ENCODE assay signal across 12 cellular contexts in genomic region chr7:143415209-143415608, GRCh38. TPM values are rescaled to one million over a fixed set of nuclear protein-coding genes. Genes with fewer than 3 reads are reported as not detected.
DNase-seq lines count a peak whose midpoint lies in the region; ATAC-seq, FAIRE-seq and TF ChIP-seq lines count a peak whose summit lies in the region.
"Not testable (repeated sequence)": the region's sequence is repeated elsewhere in the genome, so short reads cannot be mapped to it uniquely, and the experiment has no call there.
"Had no signal": no experiment of that assay in that cellular context is flagged by ENCODE, and none has a peak within 500 bp of the region (broad histone marks: within the 10 kb centered on the region; RNA-seq: fewer than 3 reads in every experiment).

No MANE protein-coding gene starts in this region.

- H4K91ac ChIP-seq in H1 (replicated peaks; ENCODE audit: insufficient read length, low read length) = not testable (repeated sequence)

- not testable (repeated sequence) for DNase-seq in A549 (ENCODE audit: low read depth in 1 of 2, low spot score in 1 of 2); GM23338 (ENCODE audit: low spot score); WTC11 (ENCODE audit: low spot score); H1 (ENCODE audit: low read depth in 1 of 2, low spot score in 2 of 2); mesothelial cell of epicardium (ENCODE audit: low spot score in 2 of 2, unreplicated experiment in 2 of 2)
- DNase-seq in NCI-H2171 treated with DMSO at 0.1 percent for 48 hours (lab: John Stamatoyannopoulos, UW) = peak; percentile 46
- DNase-seq in fibroblast of gingiva (ENCODE audit: low read depth) = peak; percentile 31

- FAIRE-seq in A549 (lab: Jason Lieb, UNC); H1 (lab: Jason Lieb, UNC): not testable (repeated sequence)

- peak overlapping the region; percentile 19; the same call in 1 of the 3 replicates for H3K4me2 ChIP-seq in A549
- H3K4me2 ChIP-seq in GM23338; H1 (ENCODE audit: insufficient read depth in 1 of 2, low read depth in 2 of 2, low read length in 2 of 2): not testable (repeated sequence)

- H3K27me3 Mint-ChIP-seq in GM23338 (ENCODE audit: insufficient read depth, low read depth, poor library complexity) = peaks cover 18% of the 10 kb centered on the region
- H3K27me3 Mint-ChIP-seq in WTC11 (ENCODE audit: low read depth); mesothelial cell of epicardium (ENCODE audit: low read depth): not testable (repeated sequence)

- H2BK20ac ChIP-seq in H1 (ENCODE audit: low read length) = not testable (repeated sequence)

- H4K20me1 ChIP-seq in GM23338 (replicated peaks; ENCODE audit: insufficient read depth); H1 (replicated peaks in 1 of 2; ENCODE audit: control insufficient read depth in 1 of 2, insufficient read depth in 2 of 2, low read length in 2 of 2): not testable (repeated sequence)

- not testable (repeated sequence) for H4K5ac ChIP-seq in H1 (ENCODE audit: insufficient read length, low read depth, low read length)

- ATAC-seq in A549, GM23338, WTC11: not testable (repeated sequence)

- not testable (repeated sequence) for H3K79me1 ChIP-seq in H1 (ENCODE audit: low read depth, low read length)

- H3K23ac ChIP-seq in H1 (ENCODE audit: insufficient read length) = not testable (repeated sequence)

- H2BK15ac ChIP-seq in H1 (ENCODE audit: low read length) = not testable (repeated sequence)

- H3K56ac ChIP-seq in H1 (replicated peaks; ENCODE audit: insufficient read length, low read depth, low read length) = not testable (repeated sequence)

- POLR2A ChIA-PET in A549 (lab: Yijun Ruan, JAX) (interaction anchor here (0.6 to 0.8 kb wide), 3 partner anchors 9 to 35 kb away, joined by 3 read pairs; no protein-coding TSS in a partner anchor), WTC11 (lab: Charles Lee) (interaction anchor here (0.7 to 1.0 kb wide), 2 partner anchors 23 to 25 kb away, joined by 4 to 5 read pairs; no protein-coding TSS in a partner anchor), H1 (lab: Charles Lee; ENCODE audit: partially characterized antibody) (interaction anchor here (0.9 to 1.9 kb wide), 3 partner anchors 9 to 27 kb away, joined by 5 to 7 read pairs (median 6); no protein-coding TSS in a partner anchor)

- not testable (repeated sequence) for TF ChIP-seq RAD21 in A549 (conservative IDR thresholded peaks at IDR 0.05 in 1 of 2, IDR thresholded peaks at IDR 0.05 in 1 of 2); H1 (IDR thresholded peaks at IDR 0.05 in 1 of 2, conservative IDR thresholded peaks at IDR 0.05 in 1 of 2; ENCODE audit: low read depth in 2 of 2, low read length in 2 of 2)

- peak overlapping the region; percentile 69 for H2BK120ac ChIP-seq in H1 (replicated peaks; ENCODE audit: low read depth, low read length)

- WGBS in A549 (ENCODE audit: missing lambda C conversion rate) = 66% methylated on average over 7 of the region's 7 CpGs
- 84% methylated on average over 7 of the region's 7 CpGs; no CpG with 5 or more reads in 1 of the 2 experiments for WGBS in H1 (ENCODE audit: extremely low coverage in 1 of 2, insufficient coverage in 1 of 2, insufficient read length in 1 of 2, insufficient replicate concordance in 2 of 2, low coverage in 1 of 2, low lambda C conversion rate in 2 of 2, missing lambda C conversion rate in 1 of 2), 2 experiments

- TF ChIP-seq POLR2A in A549 (IDR thresholded peaks at IDR 0.05; ENCODE audit: low read length); H1 (IDR thresholded peaks at IDR 0.05; ENCODE audit: control extremely low read depth in 1 of 2, low read depth in 2 of 2, low read length in 2 of 2): not testable (repeated sequence)

- not testable (repeated sequence) for H2BK12ac ChIP-seq in H1 (ENCODE audit: low read depth, low read length)

- not testable (repeated sequence) for H2AK5ac ChIP-seq in H1 (ENCODE audit: low read depth, low read length)

- H3K9me3 Mint-ChIP-seq in GM23338, WTC11, mesothelial cell of epicardium: not testable (repeated sequence)

- not testable (repeated sequence) for H3K9me2 ChIP-seq in GM23338 (ENCODE audit: insufficient read depth)

- TF ChIP-seq EP300 in A549 (IDR thresholded peaks at IDR 0.05); H1 (IDR thresholded peaks at IDR 0.05; ENCODE audit: borderline replicate concordance in 1 of 2, low read depth in 2 of 2, low read length in 2 of 2): not testable (repeated sequence)

- not testable (repeated sequence) for H3K27ac ChIP-seq in A549; H1 (ENCODE audit: low read depth, low read length)
- H3K27ac ChIP-seq in GM23338 (ENCODE audit: low read depth) = 0 out of 2 replicates have a peak overlapping the region, but pooled peaks have one; percentile 57

- H3K27me3 ChIP-seq in GM23338 (ENCODE audit: insufficient read depth); H1 (replicated peaks in 1 of 4; ENCODE audit: control insufficient read depth in 3 of 4, extremely low read depth in 1 of 4, insufficient read depth in 3 of 4, low read length in 3 of 4): not testable (repeated sequence)

- H3K23me2 ChIP-seq in H1 (ENCODE audit: low read depth, low read length) = not testable (repeated sequence)

- not testable (repeated sequence) for H3F3A ChIP-seq in GM23338 (replicated peaks; ENCODE audit: low read depth)

- not testable (repeated sequence) for H3K4ac ChIP-seq in H1 (replicated peaks; ENCODE audit: insufficient read length, low read depth, low read length)

- H3K9me3 ChIP-seq in A549; H1 (ENCODE audit: insufficient read depth in 2 of 2, low read depth in 1 of 2, low read length in 1 of 2): not testable (repeated sequence)

- H3K4me1 ChIP-seq in A549 = not testable (repeated sequence)
- H3K4me1 ChIP-seq in GM23338 (ENCODE audit: insufficient read depth) (peaks cover 62% of the 10 kb centered on the region), H1 (replicated peaks in 1 of 4; ENCODE audit: control insufficient read depth in 3 of 4, insufficient read depth in 4 of 4, low read length in 3 of 4) (peaks cover 4 to 15% (median 9%) of the 10 kb centered on the region in 4 experiments; a peak in 6 of 7 replicates)

- H2BK5ac ChIP-seq in H1 (ENCODE audit: low read depth, low read length) = not testable (repeated sequence)

- not testable (repeated sequence) for H2AFZ ChIP-seq in GM23338; H1 (ENCODE audit: low read length)

- H4K8ac ChIP-seq in H1 (ENCODE audit: extremely low read depth, insufficient read depth, low read length) = not testable (repeated sequence)

- H3K4me1 Mint-ChIP-seq in GM23338 (peaks cover 76% of the 10 kb centered on the region), WTC11 (peaks cover 84% of the 10 kb centered on the region), mesothelial cell of epicardium (peaks cover 63% of the 10 kb centered on the region)

- H3K9ac ChIP-seq in H1 (replicated peaks in 1 of 4; ENCODE audit: extremely low read depth in 1 of 4, low read depth in 3 of 4, low read length in 3 of 4) = not testable (repeated sequence)

- not testable (repeated sequence) for H3K4me3 ChIP-seq in A549; GM23338; H1 (ENCODE audit: extremely low read depth in 1 of 4, insufficient read depth in 2 of 4, low read depth in 3 of 4, low read length in 4 of 4)

- H3K36me3 ChIP-seq in GM23338 (ENCODE audit: insufficient read depth); H1 (ENCODE audit: control insufficient read depth in 2 of 4, insufficient read depth in 4 of 4, low read length in 3 of 4): not testable (repeated sequence)

- not testable (repeated sequence) for TF ChIP-seq CTCF in A549 (IDR thresholded peaks at IDR 0.05); GM23338 (conservative IDR thresholded peaks at IDR 0.05; ENCODE audit: low read depth in 2 of 2); WTC11 (IDR thresholded peaks at IDR 0.05); H1 (IDR thresholded peaks at IDR 0.05; ENCODE audit: control extremely low read depth in 1 of 3, insufficient read depth in 1 of 3, low read depth in 1 of 3, low read length in 3 of 3); mesothelial cell of epicardium (IDR thresholded peaks at IDR 0.05; ENCODE audit: unreplicated experiment)

- not testable (repeated sequence) for H3K14ac ChIP-seq in H1 (ENCODE audit: insufficient read length)

- CTCF ChIA-PET in A549 (lab: Yijun Ruan, JAX) (interaction anchor here (1.0 to 5.4 kb wide), 9 partner anchors 8 to 175 kb away, joined by 3 to 46 read pairs (median 21); partner anchors contain the start of gene EPHA1), WTC11 (lab: Charles Lee) (interaction anchor here (0.5 to 3.1 kb wide), 8 partner anchors 8 to 970 kb away, joined by 3 to 19 read pairs (median 3); no protein-coding TSS in a partner anchor), H1 (lab: Charles Lee; ENCODE audit: partially characterized antibody) (interaction anchor here (0.5 to 5.2 kb wide), 22 partner anchors 8 to 1239 kb away, joined by 3 to 65 read pairs (median 6); partner anchors contain the start of genes EPHA1 and OR6V1)

- H3K4me3 Mint-ChIP-seq in GM23338, WTC11, mesothelial cell of epicardium: not testable (repeated sequence)

- H3K36me3 Mint-ChIP-seq in GM23338 (ENCODE audit: low read depth) (peaks cover 18% of the 10 kb centered on the region), WTC11 (peaks cover 14% of the 10 kb centered on the region)
- H3K36me3 Mint-ChIP-seq in mesothelial cell of epicardium = not testable (repeated sequence)

- not testable (repeated sequence) for H3K79me2 ChIP-seq in GM23338 (replicated peaks; ENCODE audit: insufficient read depth); H1 (ENCODE audit: control insufficient read depth in 1 of 2, insufficient read depth in 2 of 2, low read length in 2 of 2)

- H3K27ac Mint-ChIP-seq in GM23338 = not testable (repeated sequence)
- H3K27ac Mint-ChIP-seq in WTC11 (peak overlapping the region; percentile 40; the same call in 1 of the 2 replicates), mesothelial cell of epicardium (peak overlapping the region; percentile 63)

- H3K18ac ChIP-seq in H1 (ENCODE audit: extremely low read depth, low read length) = not testable (repeated sequence)

RNA-seq across cellular contexts. Expression of gene EPHA1, which starts 6.6 kb away (rescaled TPM):
- polyA plus RNA-seq in A549 (2011; rRNA removed) (not detected in 2 replicates), A549 (2017; fragmentation: RNase III; extraction: RNeasy Plus Mini Kit Qiagen cat#74134 plus additional on column Dnase treatment) (not detected in 3 replicates), GM23338 (2016; fragmentation: Nextera tagmentation; extraction: Ambion mirVana) (60.7 and 66.1 TPM in 2 replicates), H1 (2011; rRNA removed) (86.5 and 113 TPM in 2 replicates)
- not detected in 2 replicates for polyA plus RNA-seq in A549 (2012; cell fraction: cytosol; rRNA removed)
- not detected in 2 replicates for polyA plus RNA-seq in A549 (2012; cell fraction: nucleus; rRNA removed)
- not detected in 2 replicates for polyA minus RNA-seq in A549 (2011; rRNA and poly(A)+ RNA removed)
- total RNA-seq in GM23338 (2014; rRNA removed; shearing (Covaris generic)) = 119 and 154 TPM in 2 replicates
- total RNA-seq in WTC11 (2021) (159 to 203 TPM (median 162 TPM) in 3 replicates), mesothelial cell of epicardium (23.2 to 28.8 TPM (median 27.3 TPM) in 3 replicates)
- 133 and 139 TPM in 2 replicates for total RNA-seq in H1 (2021; fragmentation: NEBNext Ultra II Directional; extraction: Animal tissue kit (Norgen Biotek cat#: 25700))
- polyA plus RNA-seq in H1 (2011; cell fraction: cytosol; rRNA removed) = 103 TPM
- polyA plus RNA-seq in H1 (2011; cell fraction: nucleus; rRNA removed) = 324 TPM
- 107 to 123 TPM (median 120 TPM) in 4 replicates for polyA plus RNA-seq in H1 (2012, experiment 1 of 2)
- polyA plus RNA-seq in H1 (2012, experiment 2 of 2) = 106 TPM
- 176 TPM for polyA plus RNA-seq in H1 (2013, experiment 1 of 2)
- polyA plus RNA-seq in H1 (2013, experiment 2 of 2) = 162 TPM
- polyA minus RNA-seq in H1 (2011; rRNA and poly(A)+ RNA removed) = 185 and 189 TPM in 2 replicates
- polyA minus RNA-seq in H1 (2011; cell fraction: cytosol; rRNA and poly(A)+ RNA removed) = 79.6 TPM
- 128 TPM for polyA minus RNA-seq in H1 (2011; cell fraction: nucleus; rRNA and poly(A)+ RNA removed)
- total RNA-seq: HFFc6 had no signal

RNA-seq across cellular contexts. Expression of gene TAS2R60, which starts 28.0 kb away (rescaled TPM):
- polyA plus RNA-seq in A549 (2011; rRNA removed) (not detected in 2 replicates), A549 (2017; fragmentation: RNase III; extraction: RNeasy Plus Mini Kit Qiagen cat#74134 plus additional on column Dnase treatment) (not detected in 3 replicates), GM23338 (2016; fragmentation: Nextera tagmentation; extraction: Ambion mirVana) (0.37 TPM in 1 of 2 replicates, not detected in the other), H1 (2011; rRNA removed) (0.13 and 0.15 TPM in 2 replicates)
- polyA plus RNA-seq in A549 (2012; cell fraction: cytosol; rRNA removed) = not detected in 2 replicates
- not detected in 2 replicates for polyA plus RNA-seq in A549 (2012; cell fraction: nucleus; rRNA removed)
- not detected in 2 replicates for polyA minus RNA-seq in A549 (2011; rRNA and poly(A)+ RNA removed)
- 4.0 and 5.0 TPM in 2 replicates for total RNA-seq in GM23338 (2014; rRNA removed; shearing (Covaris generic))
- total RNA-seq in WTC11 (2021) (0.21 to 0.39 TPM (median 0.24 TPM) in 3 replicates), mesothelial cell of epicardium (not detected in 3 replicates)
- total RNA-seq in H1 (2021; fragmentation: NEBNext Ultra II Directional; extraction: Animal tissue kit (Norgen Biotek cat#: 25700)) = 0.32 and 0.46 TPM in 2 replicates
- polyA plus RNA-seq in H1 (2011; cell fraction: cytosol; rRNA removed) = 0.14 TPM
- polyA plus RNA-seq in H1 (2011; cell fraction: nucleus; rRNA removed) = 0.37 TPM
- polyA plus RNA-seq in H1 (2012, experiment 1 of 2) = 0.20 TPM in 1 of 4 replicates, not detected in the others
- 0.29 TPM for polyA plus RNA-seq in H1 (2012, experiment 2 of 2)
- polyA plus RNA-seq in H1 (2013, experiment 1 of 2) = 0.18 TPM
- polyA plus RNA-seq in H1 (2013, experiment 2 of 2) = not detected
- polyA minus RNA-seq in H1 (2011; rRNA and poly(A)+ RNA removed) = 1.6 and 2.6 TPM in 2 replicates
- not detected for polyA minus RNA-seq in H1 (2011; cell fraction: cytosol; rRNA and poly(A)+ RNA removed)
- 6.1 TPM for polyA minus RNA-seq in H1 (2011; cell fraction: nucleus; rRNA and poly(A)+ RNA removed)
- total RNA-seq: A673; CD8-positive, alpha-beta memory T cell; HFFc6; HT1080 had no signal
- polyA plus RNA-seq: AG04450; CD8-positive, alpha-beta memory T cell had no signal

RNA-seq across cellular contexts. Expression of gene ZYX, which starts 34.1 kb away (rescaled TPM):
- 13.3 and 24.5 TPM in 2 replicates for polyA plus RNA-seq in A549 (2011; rRNA removed)
- polyA plus RNA-seq in A549 (2012; cell fraction: cytosol; rRNA removed) = 89.4 and 115 TPM in 2 replicates
- 182 and 185 TPM in 2 replicates for polyA plus RNA-seq in A549 (2012; cell fraction: nucleus; rRNA removed)
- 109 to 124 TPM (median 119 TPM) in 3 replicates for polyA plus RNA-seq in A549 (2017; fragmentation: RNase III; extraction: RNeasy Plus Mini Kit Qiagen cat#74134 plus additional on column Dnase treatment)
- 37.2 and 58.9 TPM in 2 replicates for polyA minus RNA-seq in A549 (2011; rRNA and poly(A)+ RNA removed)
- 132 and 141 TPM in 2 replicates for total RNA-seq in GM23338 (2014; rRNA removed; shearing (Covaris generic))
- polyA plus RNA-seq in GM23338 (2016; fragmentation: Nextera tagmentation; extraction: Ambion mirVana) = 108 and 111 TPM in 2 replicates
- total RNA-seq in WTC11 (2021) = 166 to 179 TPM (median 167 TPM) in 3 replicates
- total RNA-seq in H1 (2021; fragmentation: NEBNext Ultra II Directional; extraction: Animal tissue kit (Norgen Biotek cat#: 25700)) = 159 and 174 TPM in 2 replicates
- 40.6 and 77.9 TPM in 2 replicates for polyA plus RNA-seq in H1 (2011; rRNA removed)
- 25.7 TPM for polyA plus RNA-seq in H1 (2011; cell fraction: cytosol; rRNA removed)
- 107 TPM for polyA plus RNA-seq in H1 (2011; cell fraction: nucleus; rRNA removed)
- 138 to 177 TPM (median 171 TPM) in 4 replicates for polyA plus RNA-seq in H1 (2012, experiment 1 of 2)
- polyA plus RNA-seq in H1 (2012, experiment 2 of 2) = 172 TPM
- 166 TPM for polyA plus RNA-seq in H1 (2013, experiment 1 of 2)
- polyA plus RNA-seq in H1 (2013, experiment 2 of 2) = 163 TPM
- polyA minus RNA-seq in H1 (2011; rRNA and poly(A)+ RNA removed) = 21.5 and 32.9 TPM in 2 replicates
- 70.7 TPM for polyA minus RNA-seq in H1 (2011; cell fraction: cytosol; rRNA and poly(A)+ RNA removed)
- polyA minus RNA-seq in H1 (2011; cell fraction: nucleus; rRNA and poly(A)+ RNA removed) = 64.8 TPM
- 284 to 295 TPM (median 290 TPM) in 3 replicates for total RNA-seq in mesothelial cell of epicardium

RNA-seq across cellular contexts. Expression of gene FAM131B, which starts 52.7 kb away (rescaled TPM):
- polyA plus RNA-seq in A549 (2011; rRNA removed) (0.52 and 0.78 TPM in 2 replicates), A549 (2017; fragmentation: RNase III; extraction: RNeasy Plus Mini Kit Qiagen cat#74134 plus additional on column Dnase treatment) (0.16 to 0.32 TPM (median 0.19 TPM) in 3 replicates), GM23338 (2016; fragmentation: Nextera tagmentation; extraction: Ambion mirVana) (4.7 and 5.4 TPM in 2 replicates), H1 (2011; rRNA removed) (23.1 and 28.8 TPM in 2 replicates)
- polyA plus RNA-seq in A549 (2012; cell fraction: cytosol; rRNA removed) = 0.15 and 0.18 TPM in 2 replicates
- polyA plus RNA-seq in A549 (2012; cell fraction: nucleus; rRNA removed) = 0.19 and 0.50 TPM in 2 replicates
- polyA minus RNA-seq in A549 (2011; rRNA and poly(A)+ RNA removed) = 0.83 and 1.3 TPM in 2 replicates
- 28.8 and 30.2 TPM in 2 replicates for total RNA-seq in GM23338 (2014; rRNA removed; shearing (Covaris generic))
- total RNA-seq in WTC11 (2021) (24.0 to 26.3 TPM (median 25.3 TPM) in 3 replicates), mesothelial cell of epicardium (5.6 to 6.1 TPM (median 5.8 TPM) in 3 replicates)
- total RNA-seq in H1 (2021; fragmentation: NEBNext Ultra II Directional; extraction: Animal tissue kit (Norgen Biotek cat#: 25700)) = 35.5 and 38.2 TPM in 2 replicates
- 27.9 TPM for polyA plus RNA-seq in H1 (2011; cell fraction: cytosol; rRNA removed)
- polyA plus RNA-seq in H1 (2011; cell fraction: nucleus; rRNA removed) = 37.7 TPM
- 22.4 to 28.3 TPM (median 26.2 TPM) in 4 replicates for polyA plus RNA-seq in H1 (2012, experiment 1 of 2)
- 25.4 TPM for polyA plus RNA-seq in H1 (2012, experiment 2 of 2)
- polyA plus RNA-seq in H1 (2013, experiment 1 of 2) = 11.6 TPM
- polyA plus RNA-seq in H1 (2013, experiment 2 of 2) = 12.8 TPM
- 51.2 and 57.7 TPM in 2 replicates for polyA minus RNA-seq in H1 (2011; rRNA and poly(A)+ RNA removed)
- 20.8 TPM for polyA minus RNA-seq in H1 (2011; cell fraction: cytosol; rRNA and poly(A)+ RNA removed)
- 25.5 TPM for polyA minus RNA-seq in H1 (2011; cell fraction: nucleus; rRNA and poly(A)+ RNA removed)
